Comparison of ENCODE assay signal across 8 cellular contexts in the genomic region with DNA sequence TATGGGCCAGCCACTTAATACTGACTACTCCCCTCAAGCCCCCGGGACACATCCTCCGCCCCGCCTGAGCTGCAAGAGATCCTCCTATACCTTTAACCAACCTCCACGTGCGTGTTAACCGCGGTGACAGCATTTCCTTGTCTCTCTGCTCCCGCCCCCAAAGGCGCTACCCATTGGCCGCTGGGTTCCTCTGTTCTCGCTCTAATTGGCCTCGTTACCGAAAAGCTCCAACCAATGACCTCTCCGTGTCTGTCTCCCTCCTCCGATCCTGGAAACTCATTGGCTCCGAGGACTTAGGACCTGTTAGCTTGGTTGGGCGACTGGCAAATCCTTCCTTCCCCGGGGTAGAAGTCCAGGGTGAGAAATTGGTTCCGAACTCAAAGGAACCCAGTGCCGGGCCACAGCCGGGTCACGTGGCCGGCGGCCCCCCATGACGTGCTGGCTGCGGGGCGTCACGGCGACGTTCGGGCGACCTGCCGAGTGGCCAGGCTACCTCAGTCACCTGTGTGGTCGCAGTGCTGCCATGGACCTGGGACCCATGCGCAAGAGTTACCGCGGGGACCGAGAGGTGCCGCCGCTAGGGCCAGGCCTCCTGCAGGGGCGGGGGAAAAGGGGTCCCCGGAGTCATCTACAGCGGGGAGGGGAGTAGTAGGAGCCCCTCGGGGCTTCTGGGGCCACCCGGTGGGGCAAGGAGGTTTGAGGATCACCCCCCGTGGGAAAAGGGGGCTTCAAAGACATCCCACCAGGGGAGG. TPM values are rescaled to one million over a fixed set of nuclear protein-coding genes. Genes with fewer than 3 reads are reported as not detected.
DNase-seq lines count a peak whose midpoint lies in the region; ATAC-seq, FAIRE-seq and TF ChIP-seq lines count a peak whose summit lies in the region.

PNPO (plus strand) TSS at position 326 of the 752 bp plus-strand sequence; CDS start at position 431, 105 bp downstream.

- CTCF ChIA-PET in T-cell (lab: Charles Lee) = interaction anchor here (0.6 to 5.0 kb wide), 10 partner anchors 8 to 189 kb away, joined by 3 to 59 read pairs (median 4); partner anchors contain the start of genes CDK5RAP3 (in 1 of the 2), LRRC46 (in 1 of the 2), MRPL10 (in 1 of the 2) and SCRN2 (in 1 of the 2)

- 0% methylated on average over 33 to 46 of the region's 46 CpGs for whole genome bisulfite sequencing in adrenal gland, 4 donors
- WGBS in heart right ventricle, 2 donors = 1 to 2% methylated on average over 46 of the region's 46 CpGs
- 0 to 1% methylated on average over 24 to 46 of the region's 46 CpGs for WGBS in upper lobe of left lung, 2 donors

- H3K27me3 ChIP-seq in adrenal gland (no peaks in the 10 kb centered on the region), heart right ventricle (no peaks in the 10 kb centered on the region), upper lobe of left lung (no peaks in the 10 kb centered on the region)

- H3K27ac ChIP-seq in adrenal gland (peak within 1 kb of the TSS; percentile 38 to 88 (median 84)), heart right ventricle (peak within 1 kb of the TSS in 9 of 10 donors; percentile 78 to 90 (median 84)), upper lobe of left lung (peak within 1 kb of the TSS; percentile 77 to 91 (median 82))

- no peak; the same call in 1 of the 2 replicates for TF ChIP-seq POLR2A in GM12891 (IDR thresholded peaks at IDR 0.05; ENCODE audit: low read depth, low read length)
- TF ChIP-seq POLR2A in adrenal gland (IDR thresholded peaks at IDR 0.05) = peak; percentile 32 to 84
- peak in 3 of 4 donors; percentile 28 to 72 (median 47) for TF ChIP-seq POLR2A in upper lobe of left lung (IDR thresholded peaks at IDR 0.05)

- H3K36me3 Mint-ChIP-seq in T-cell = peaks cover 9% of the 10 kb centered on the region

- peaks cover 22 to 38% of the 10 kb centered on the region in 2 donors for H3K4me1 ChIP-seq in adrenal gland (replicated peaks in 1 of 2)
- H3K4me1 ChIP-seq in heart right ventricle = peaks cover 0 to 43% (median 30%) of the 10 kb centered on the region in 9 donors
- H3K4me1 ChIP-seq in upper lobe of left lung = peaks cover 15 to 45% (median 23%) of the 10 kb centered on the region in 4 donors

- H3K27ac Mint-ChIP-seq in T-cell = peak within 1 kb of the TSS; percentile 82 to 86

- intact Hi-C loops in adrenal gland (cut with DNase I) = no loop called here
- intact Hi-C loops in heart right ventricle (cut with DNase I) = loop anchor here in 9 of 10 donors (2.0 to 10.0 kb wide), 6 partner anchors 34 to 193 kb away; partner anchors contain the start of genes SCRN2 (in 4 of the 9) and SP2 (in 3 of the 9)
- intact Hi-C loops in posterior cingulate gyrus (cut with DNase I) = loop anchor here (5.0 kb wide), 1 partner anchor 44 kb away; the partner anchor contains the start of gene SP2

- POLR2A ChIA-PET in T-cell (lab: Charles Lee) = interaction anchor here (0.5 to 1.0 kb wide), 4 partner anchors 8 to 966 kb away, joined by 3 to 5 read pairs (median 3); partner anchors contain the start of gene SP2 (in 1 of the 2)

- no peak for TF ChIP-seq EP300 in upper lobe of left lung (IDR thresholded peaks at IDR 0.05)

- ATAC-seq in HG02840 (IDR thresholded peaks at IDR 0.05; ENCODE audit: low FRiP score, unreplicated experiment) (peak; percentile 93), T-cell (replicated peaks in 1 of 4) (peak; percentile 97 to 99 (median 98)), heart right ventricle (peak; percentile 96 to 99 (median 98)), upper lobe of left lung (ENCODE audit: low FRiP score in 2 of 2) (peak; percentile 96 to 99)

- H3K9me3 Mint-ChIP-seq in T-cell = no peaks in the 10 kb centered on the region

- peaks cover 38 to 48% (median 47%) of the 10 kb centered on the region in 3 donors for H3K4me1 Mint-ChIP-seq in T-cell

- H3K27me3 Mint-ChIP-seq in T-cell = no peaks in the 10 kb centered on the region

- DNase-seq in GM12891 (ENCODE audit: insufficient read length, low spot score) (peak; percentile 92), NCI-H1436 treated with DMSO at 0.1 percent for 48 hours (lab: John Stamatoyannopoulos, UW) (peak; percentile 96), T-cell (peak; percentile 79 to 98 (median 94)), adrenal gland (peak; percentile 92 to 99 (median 98)), heart right ventricle (peak; percentile 87 to 96), posterior cingulate gyrus (peak; percentile 88 to 99 (median 96)), upper lobe of left lung (peak; percentile 94 to 98)

- H3K4me3 ChIP-seq in adrenal gland = peak within 1 kb of the TSS; percentile 56 to 96 (median 86)
- peak within 1 kb of the TSS; percentile 63 to 99 (median 86) for H3K4me3 ChIP-seq in heart right ventricle
- H3K4me3 ChIP-seq in upper lobe of left lung = peak within 1 kb of the TSS; percentile 55 to 94 (median 78)

- peak; percentile 97 for FAIRE-seq in GM12891 (lab: Jason Lieb, UNC)

- peak within 1 kb of the TSS; percentile 85 to 87 (median 86) for H3K4me3 Mint-ChIP-seq in T-cell

- H3K36me3 ChIP-seq in adrenal gland (replicated peaks in 1 of 2) = peaks cover 0 to 13% of the 10 kb centered on the region in 2 donors
- H3K36me3 ChIP-seq in heart right ventricle = peaks cover 0 to 28% (median 0%) of the 10 kb centered on the region in 9 donors
- H3K36me3 ChIP-seq in upper lobe of left lung = peaks cover 0 to 20% (median 3%) of the 10 kb centered on the region in 4 donors

- H3K9me3 ChIP-seq in adrenal gland (replicated peaks in 1 of 3) (no peaks in the 10 kb centered on the region), heart right ventricle (no peaks in the 10 kb centered on the region), upper lobe of left lung (no peaks in the 10 kb centered on the region)

- TF ChIP-seq CTCF in adrenal gland (IDR thresholded peaks at IDR 0.05) (peak in 4 of 6 experiments; percentile 10 to 31 (median 14)), heart right ventricle (IDR thresholded peaks at IDR 0.05) (peak in 2 of 9 donors; percentile 10 to 14), upper lobe of left lung (IDR thresholded peaks at IDR 0.05) (peak in 2 of 6 experiments; percentile 24 to 30)

TF ChIP-seq in GM12891, 5 proteins besides CTCF, POLR2A, EP300 and RAD21:
- TF ChIP-seq PAX5 (IDR thresholded peaks at IDR 0.05; ENCODE audit: insufficient read depth, low read length, severe bottlenecking) (no peak), TAF1 (IDR thresholded peaks at IDR 0.05; ENCODE audit: low read depth, low read length) (peak; percentile 55), SPI1 (IDR thresholded peaks at IDR 0.05; ENCODE audit: low read depth, low read length) (0 out of 2 replicates have a peak, but pooled peaks have one; percentile 1), POU2F2 (IDR thresholded peaks at IDR 0.05; ENCODE audit: low read depth, low read length) (peak; percentile 3; the same call in 1 of the 2 replicates), POLR2AphosphoS5 (IDR thresholded peaks at IDR 0.05; ENCODE audit: low read depth, low read length) (no peak; the same call in 1 of the 2 replicates)

RNA-seq across cellular contexts. Expression of gene PNPO, which starts in this region (rescaled TPM):
- polyA plus RNA-seq in GM12891 (2012; ENCODE audit: low read depth, missing spikeins) = 14.5 TPM
- total RNA-seq in T-cell (10 to 100 TPM; 10.3 to 18.5 (median 15.7) TPM), adrenal gland (10 to 100 TPM; 45.0 to 91.5 (median 61.8) TPM), heart right ventricle (10 to 100 TPM; 22.8 to 37.0 (median 31.5) TPM), upper lobe of left lung (10 to 100 TPM; 16.2 to 40.2 (median 28.7) TPM)
- polyA plus RNA-seq in adrenal gland (10 to 100 TPM; 19.7 to 36.1 (median 23.8) TPM), heart right ventricle (10 to 100 TPM in 1 of 2 donors, 1 to 10 TPM in 1; 9.5 to 10.9 TPM)

Comparison
In these comparisons a context has a peak if more than half of its experiments do, and no peak if none do; other contexts are left out.
1. Peak in every context shown above with its lines: DNase-seq, ATAC-seq, H3K4me3 ChIP-seq and H3K27ac ChIP-seq.
2. intact Hi-C loops: an anchor here in heart right ventricle (2.0 to 10.0 kb wide) and posterior cingulate gyrus (5.0 kb wide); none called in adrenal gland.